In the genomic region with DNA sequence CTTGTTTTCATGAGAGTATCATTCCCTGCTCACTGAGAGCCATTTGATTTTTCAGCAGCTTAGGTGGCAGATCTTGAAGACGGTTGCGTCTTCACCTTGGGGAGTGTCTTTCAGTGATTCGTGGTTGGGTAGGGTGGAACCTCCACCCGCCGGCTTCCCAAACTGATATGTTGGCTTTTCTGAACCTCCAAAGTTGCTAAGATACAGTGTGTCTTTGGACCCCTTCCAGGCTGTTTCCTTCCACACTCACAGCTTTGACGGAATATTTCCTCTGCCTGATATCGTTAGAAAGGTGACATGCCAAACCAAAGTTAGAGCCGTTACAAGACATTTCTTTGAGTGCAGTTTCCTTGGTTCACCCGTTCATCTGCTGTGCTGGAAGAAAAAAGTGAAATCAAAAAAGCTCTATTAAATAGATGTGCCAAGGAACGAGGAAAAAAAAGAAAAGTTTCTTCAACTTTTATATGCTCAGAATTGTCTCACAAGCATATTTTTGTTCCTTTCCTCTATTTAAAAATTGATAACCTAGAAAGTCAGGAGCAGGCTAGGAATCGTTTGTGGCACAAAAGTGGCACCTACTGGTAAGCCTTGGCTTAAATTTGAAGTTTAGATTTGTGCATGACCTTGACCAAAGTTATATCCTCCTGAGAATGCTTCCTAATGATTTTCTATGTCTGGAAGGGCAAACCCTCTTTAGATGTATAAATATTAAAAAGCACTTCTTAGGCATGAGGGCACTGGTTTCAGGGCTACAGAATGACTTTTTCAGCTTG, we compare ENCODE assay signal across 13 cellular contexts.
A peak's percentile ranks its signal among the peaks of the same experiment; 100 is the strongest.
DNase-seq lines count a peak whose midpoint lies in the region; FAIRE-seq and TF ChIP-seq lines count a peak whose summit lies in the region.
"Had no signal": no experiment of that assay in that cellular context is flagged by ENCODE, and none has a peak within 500 bp of the region (broad histone marks: within the 10 kb centered on the region; RNA-seq: fewer than 3 reads in every experiment).

No MANE protein-coding gene starts in this region.

- DNase-seq in A673 (ENCODE audit: low spot score) = peak; percentile 41
- DNase-seq in HT1080 (ENCODE audit: low read depth) = peak; percentile 24
- DNase-seq in astrocyte of the hippocampus (ENCODE audit: low read depth, low spot score) = peak; percentile 40
- no peak for DNase-seq in DMS 273 treated with DMSO at 0.1 percent for 48 hours (lab: John Stamatoyannopoulos, UW)
- DNase-seq in NCI-H1092 (lab: John Stamatoyannopoulos, UW) = no peak
- DNase-seq in GM19239 (ENCODE audit: insufficient read length, low spot score) = no peak
- DNase-seq in C1 segment of cervical spinal cord (lab: John Stamatoyannopoulos, UW) = no peak
- DNase-seq: activated gamma-delta T cell treated with Interleukin-2 at 50 U/mL for 16 hours; CD4-positive, alpha-beta memory T cell; islet precursor cell; pancreas had no signal

- H3K27ac ChIP-seq in A673 (ENCODE audit: low read depth, low read length, poor library complexity, severe bottlenecking) = peak overlapping the region; percentile 4
- H3K27ac ChIP-seq: pancreas had no signal

- TF ChIP-seq CTCF in A673 (conservative IDR thresholded peaks at IDR 0.05; ENCODE audit: low read depth, low read length) = peak; percentile 47

- peaks cover 6% of the 10 kb centered on the region for H3K36me3 ChIP-seq in A673 (ENCODE audit: insufficient read depth, low read length, poor library complexity, severe bottlenecking)
- H3K36me3 ChIP-seq: pancreas had no signal

- H3K4me3 ChIP-seq in A673 (ENCODE audit: low read depth, low read length, poor library complexity, severe bottlenecking) = no peak overlapping the region
- H3K4me3 ChIP-seq: GM12878, pancreas had no signal

- BruUV-seq in A673 (replicated peaks; lab: Mats Ljungman, UMichigan) = no TSS peak

- no peaks in the 10 kb centered on the region for H3K9me3 ChIP-seq in A673 (ENCODE audit: low read depth, low read length, poor library complexity, severe bottlenecking)
- H3K9me3 ChIP-seq: pancreas had no signal

- H3K27me3 ChIP-seq in A673 (replicated peaks; ENCODE audit: insufficient read depth, low read depth, low read length, poor library complexity) = no peaks in the 10 kb centered on the region

- intact Hi-C loops in A673 (cut with micrococcal nuclease; ENCODE audit: unreplicated experiment) = loop anchor here (1.0 to 2.0 kb wide), 2 partner anchors 125 to 438 kb away; no protein-coding TSS in a partner anchor

- peaks cover 62% of the 10 kb centered on the region for H3K4me1 ChIP-seq in A673 (ENCODE audit: insufficient read depth, low read length, poor library complexity, severe bottlenecking)
- H3K4me1 ChIP-seq: pancreas had no signal

- peak; percentile 73 for FAIRE-seq in islet of Langerhans (lab: Jason Lieb, UNC)
- no peak for FAIRE-seq in GM19239 (lab: Jason Lieb, UNC)
- FAIRE-seq: GM12878, pancreas had no signal

- CTCF ChIA-PET in A673 (lab: Charles Lee) = no interaction called here

- POLR2A ChIA-PET in A673 (lab: Charles Lee; ENCODE audit: low non-redundant PET) = no interaction called here

Comparison
In these comparisons a context has a peak if more than half of its experiments do, and no peak if none do; other contexts are left out.
1. DNase-seq: peak in A673 (single experiment), HT1080 (single experiment) and astrocyte of the hippocampus (single experiment); none in DMS 273 treated with DMSO at 0.1 percent for 48 hours (single experiment), NCI-H1092 (single experiment), GM19239 (single experiment) and C1 segment of cervical spinal cord (0 of 14).